Comparison of ENCODE assay signal across 1 cellular context in the genomic region with DNA sequence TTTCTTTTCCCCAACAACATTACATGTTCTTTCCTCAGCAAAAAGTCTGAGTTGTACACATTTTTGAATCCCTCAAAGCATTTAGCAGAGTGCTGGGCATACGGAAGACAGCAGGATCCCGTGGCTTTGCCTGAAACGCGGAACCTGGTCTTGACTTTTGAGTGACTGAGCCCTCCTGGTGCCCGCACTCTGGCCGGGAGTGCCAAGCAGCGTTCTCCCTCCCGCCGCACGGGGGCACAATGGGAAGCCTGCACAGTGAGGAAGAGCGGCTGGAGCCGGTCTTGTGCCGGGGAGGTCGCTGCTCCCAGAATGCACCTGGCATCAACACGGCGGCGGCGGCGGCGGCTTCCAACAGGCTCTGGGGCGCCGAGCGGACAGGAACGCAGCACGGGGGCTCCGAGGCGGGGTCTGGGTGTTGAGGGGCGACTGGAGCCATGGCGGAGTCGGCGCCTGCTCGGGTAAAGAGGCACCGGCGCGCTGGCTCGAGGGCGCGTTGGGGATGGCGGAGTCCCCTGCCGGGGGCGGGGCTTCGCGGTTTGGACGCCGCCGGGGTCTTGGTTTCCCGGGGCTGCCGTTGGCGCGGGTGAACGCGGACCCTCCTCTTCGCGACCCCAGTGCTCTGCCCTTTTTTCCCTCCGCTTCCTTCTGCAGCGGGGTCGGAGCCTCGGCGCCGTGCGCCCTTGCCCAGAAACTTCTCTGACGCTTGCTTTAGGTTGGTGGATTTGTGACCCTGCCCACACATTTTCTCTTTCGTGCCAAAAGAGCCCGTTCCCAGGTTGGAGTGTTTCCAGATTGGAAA.
TF ChIP-seq lines count a peak whose summit lies in the region.

TSS of gene ZNF212 (plus strand) at position 307 of the 799 bp plus-strand sequence. CDS start at position 435, 128 bp downstream.

TF ChIP-seq in K562, 482 proteins besides CTCF, POLR2A, EP300 and RAD21 (continued from another document and continues in another):
- no peak for TF ChIP-seq ZFP91 (CRISPR knock-in tag; IDR thresholded peaks at IDR 0.05)
- TF ChIP-seq FOXA3 (CRISPR knock-in tag; conservative IDR thresholded peaks at IDR 0.05 in 1 of 2, IDR thresholded peaks at IDR 0.05 in 1 of 2) = peak in 1 of 2 experiments; percentile 22; a peak in 2 of 4 replicates
- peak; percentile 16; the same call in 1 of the 2 replicates for TF ChIP-seq ZNF511 (CRISPR knock-in tag; IDR thresholded peaks at IDR 0.05)
- no peak for TF ChIP-seq KLF1 (tag; IDR thresholded peaks at IDR 0.05)
- TF ChIP-seq ARHGAP35 (IDR thresholded peaks at IDR 0.05; ENCODE audit: partially characterized antibody) = no peak
- TF ChIP-seq MYBL2 (IDR thresholded peaks at IDR 0.05; ENCODE audit: low read depth) = no peak
- TF ChIP-seq MYBL2 (CRISPR knock-in tag; IDR thresholded peaks at IDR 0.05; ENCODE audit: borderline replicate concordance) = no peak
- peak; percentile 85 for TF ChIP-seq CXXC5 (CRISPR knock-in tag; IDR thresholded peaks at IDR 0.05)
- no peak for TF ChIP-seq ZNF655 (CRISPR knock-in tag; IDR thresholded peaks at IDR 0.05)
- peak; percentile 92 to 95 for TF ChIP-seq MNT (conservative IDR thresholded peaks at IDR 0.05)
- no peak; the same call in 1 of the 2 replicates for TF ChIP-seq CHD2 (IDR thresholded peaks at IDR 0.05; ENCODE audit: low read depth, low read length)
- peak; percentile 89 for TF ChIP-seq FOXP1 (CRISPR knock-in tag; IDR thresholded peaks at IDR 0.05)
- TF ChIP-seq, protein P1, sequence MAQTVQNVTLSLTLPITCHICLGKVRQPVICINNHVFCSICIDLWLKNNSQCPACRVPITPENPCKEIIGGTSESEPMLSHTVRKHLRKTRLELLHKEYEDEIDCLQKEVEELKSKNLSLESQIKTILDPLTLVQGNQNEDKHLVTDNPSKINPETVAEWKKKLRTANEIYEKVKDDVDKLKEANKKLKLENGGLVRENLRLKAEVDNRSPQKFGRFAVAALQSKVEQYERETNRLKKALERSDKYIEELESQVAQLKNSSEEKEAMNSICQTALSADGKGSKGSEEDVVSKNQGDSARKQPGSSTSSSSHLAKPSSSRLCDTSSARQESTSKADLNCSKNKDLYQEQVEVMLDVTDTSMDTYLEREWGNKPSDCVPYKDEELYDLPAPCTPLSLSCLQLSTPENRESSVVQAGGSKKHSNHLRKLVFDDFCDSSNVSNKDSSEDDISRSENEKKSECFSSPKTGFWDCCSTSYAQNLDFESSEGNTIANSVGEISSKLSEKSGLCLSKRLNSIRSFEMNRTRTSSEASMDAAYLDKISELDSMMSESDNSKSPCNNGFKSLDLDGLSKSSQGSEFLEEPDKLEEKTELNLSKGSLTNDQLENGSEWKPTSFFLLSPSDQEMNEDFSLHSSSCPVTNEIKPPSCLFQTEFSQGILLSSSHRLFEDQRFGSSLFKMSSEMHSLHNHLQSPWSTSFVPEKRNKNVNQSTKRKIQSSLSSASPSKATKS (CRISPR knock-in tag; IDR thresholded peaks at IDR 0.05) = no peak
- TF ChIP-seq ZBTB5 (IDR thresholded peaks at IDR 0.05) = no peak
- no peak for TF ChIP-seq DLX4 (CRISPR knock-in tag; IDR thresholded peaks at IDR 0.05)
- no peak for TF ChIP-seq POLR2AphosphoS2 (IDR thresholded peaks at IDR 0.05; ENCODE audit: low read length)
- TF ChIP-seq ZNF165 (CRISPR knock-in tag; IDR thresholded peaks at IDR 0.05; ENCODE audit: borderline replicate concordance) = peak; percentile 76; the same call in 1 of the 2 replicates
- TF ChIP-seq, protein P2, sequence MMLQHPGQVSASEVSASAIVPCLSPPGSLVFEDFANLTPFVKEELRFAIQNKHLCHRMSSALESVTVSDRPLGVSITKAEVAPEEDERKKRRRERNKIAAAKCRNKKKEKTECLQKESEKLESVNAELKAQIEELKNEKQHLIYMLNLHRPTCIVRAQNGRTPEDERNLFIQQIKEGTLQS (IDR thresholded peaks at IDR 0.05) = no peak
- TF ChIP-seq, protein P2 (CRISPR knock-in tag; conservative IDR thresholded peaks at IDR 0.05) = no peak
- TF ChIP-seq CTBP1 (IDR thresholded peaks at IDR 0.05; ENCODE audit: borderline replicate concordance) = peak; percentile 90
- TF ChIP-seq RBM15 (IDR thresholded peaks at IDR 0.05; ENCODE audit: insufficient read depth, low read length) = no peak
- TF ChIP-seq CAMTA2 (CRISPR knock-in tag; conservative IDR thresholded peaks at IDR 0.05) = 0 out of 2 replicates have a peak, but pooled peaks have one; percentile 50
- TF ChIP-seq NCOA6 (IDR thresholded peaks at IDR 0.05) = no peak
- TF ChIP-seq ELF2 (CRISPR knock-in tag; IDR thresholded peaks at IDR 0.05) = peak; percentile 81
- TF ChIP-seq MAFK (IDR thresholded peaks at IDR 0.05; ENCODE audit: low read length) = no peak
- TF ChIP-seq ZNF766 (CRISPR knock-in tag; conservative IDR thresholded peaks at IDR 0.05) = no peak
- no peak for TF ChIP-seq CBFA2T2 (conservative IDR thresholded peaks at IDR 0.05)
- no peak for TF ChIP-seq ZSCAN29 (IDR thresholded peaks at IDR 0.05)
- TF ChIP-seq SAP30 (IDR thresholded peaks at IDR 0.05; ENCODE audit: borderline replicate concordance, insufficient read depth, low read depth, low read length, poor library complexity, severe bottlenecking) = peak; percentile 78
- TF ChIP-seq ZBTB40 (IDR thresholded peaks at IDR 0.05) = peak; percentile 33
- TF ChIP-seq ZBTB40 (CRISPR knock-in tag; IDR thresholded peaks at IDR 0.05) = no peak
